ENCODE assay signal across 12 cellular contexts in genomic region chr19:17626456-17626855, GRCh38.
DNase-seq lines count a peak whose midpoint lies in the region; ATAC-seq, FAIRE-seq and TF ChIP-seq lines count a peak whose summit lies in the region.
"Had no signal": no experiment of that assay in that cellular context is flagged by ENCODE, and none has a peak within 500 bp of the region (broad histone marks: within the 10 kb centered on the region; RNA-seq: fewer than 3 reads in every experiment).

No MANE protein-coding gene starts in this region.

- H3K14ac ChIP-seq in H1 (ENCODE audit: insufficient read length): no peak overlapping the region
- peak overlapping the region; percentile 76 for H3K14ac ChIP-seq in neuronal stem cell (ENCODE audit: low read length)

- no peaks in the 10 kb centered on the region; the same call in 1 of the 2 replicates for H3K79me1 ChIP-seq in H1 (ENCODE audit: low read depth, low read length)
- no peaks in the 10 kb centered on the region for H3K79me1 ChIP-seq in neuronal stem cell (ENCODE audit: low read depth, low read length)

- no peaks in the 10 kb centered on the region for H3K27me3 ChIP-seq in BLaER1 treated with 17β-estradiol and CSF1 and Interleukin-3, amounts not matched to agents 10 nM and 100 nM
- no peaks in the 10 kb centered on the region for H3K27me3 ChIP-seq in H1 (replicated peaks in 1 of 4; ENCODE audit: control insufficient read depth in 3 of 4, extremely low read depth in 1 of 4, insufficient read depth in 3 of 4, low read length in 3 of 4)
- no peaks in the 10 kb centered on the region for H3K27me3 ChIP-seq in neuronal stem cell (ENCODE audit: control insufficient read depth in 3 of 3, insufficient read depth in 3 of 3, low read depth in 1 of 3, low read length in 3 of 3)
- H3K27me3 ChIP-seq in foreskin keratinocyte: no peaks in the 10 kb centered on the region

- peaks cover 19% of the 10 kb centered on the region; the same call in 1 of the 2 replicates for H3K23me2 ChIP-seq in H1 (ENCODE audit: low read depth, low read length)

- peaks cover 0 to 33% (median 17%) of the 10 kb centered on the region in 10 experiments; a peak in 15 of 20 replicates for H3K4me1 ChIP-seq in BLaER1 treated with 17β-estradiol and CSF1 and Interleukin-3, amounts not matched to agents 10 nM and 100 nM
- H3K4me1 ChIP-seq in H1 (replicated peaks in 1 of 4; ENCODE audit: control insufficient read depth in 3 of 4, insufficient read depth in 4 of 4, low read length in 3 of 4) (no peaks in the 10 kb centered on the region), neuronal stem cell (ENCODE audit: control insufficient read depth in 2 of 2, insufficient read depth in 1 of 2, low read depth in 1 of 2, low read length in 2 of 2) (no peaks in the 10 kb centered on the region), foreskin keratinocyte (no peaks in the 10 kb centered on the region)
- H3K4me1 ChIP-seq: Caco-2 had no signal

- H2BK120ac ChIP-seq in H1 (replicated peaks; ENCODE audit: low read depth, low read length): no peak overlapping the region
- no peak overlapping the region for H2BK120ac ChIP-seq in neuronal stem cell (ENCODE audit: low read depth, low read length)

- TF ChIP-seq CTCF in H1 (IDR thresholded peaks at IDR 0.05; ENCODE audit: control extremely low read depth in 1 of 3, insufficient read depth in 1 of 3, low read depth in 1 of 3, low read length in 3 of 3): no peak
- no peak for TF ChIP-seq CTCF in foreskin keratinocyte (conservative IDR thresholded peaks at IDR 0.05)

- H4K8ac ChIP-seq in H1 (ENCODE audit: extremely low read depth, insufficient read depth, low read length) (no peak overlapping the region), neuronal stem cell (ENCODE audit: low read depth, low read length) (no peak overlapping the region)

- POLR2A ChIA-PET in H1 (lab: Charles Lee; ENCODE audit: partially characterized antibody): no interaction called here

- no peak overlapping the region for H2BK5ac ChIP-seq in H1 (ENCODE audit: low read depth, low read length)
- no peak overlapping the region for H2BK5ac ChIP-seq in neuronal stem cell (ENCODE audit: low read length)

- no peak overlapping the region for H3K4ac ChIP-seq in H1 (replicated peaks; ENCODE audit: insufficient read length, low read depth, low read length)
- H3K4ac ChIP-seq in neuronal stem cell (ENCODE audit: low read length): peak overlapping the region; percentile 86

- peaks cover 8 to 19% (median 15%) of the 10 kb centered on the region in 11 experiments; a peak in 21 of 22 replicates for H3K9me3 ChIP-seq in BLaER1 treated with 17β-estradiol and CSF1 and Interleukin-3, amounts not matched to agents 10 nM and 100 nM (replicated peaks in 1 of 11)
- no peaks in the 10 kb centered on the region; a peak in 1 of 4 replicates for H3K9me3 ChIP-seq in H1 (ENCODE audit: insufficient read depth in 2 of 2, low read depth in 1 of 2, low read length in 1 of 2)
- peaks cover 0 to 13% of the 10 kb centered on the region in 2 donors for H3K9me3 ChIP-seq in neuronal stem cell (replicated peaks in 1 of 2; ENCODE audit: control insufficient read depth in 2 of 2, insufficient read depth in 1 of 2, low read depth in 1 of 2, low read length in 2 of 2)
- H3K9me3 ChIP-seq: Caco-2 had no signal

- ATAC-seq in HG02610 (IDR thresholded peaks at IDR 0.05; ENCODE audit: unreplicated experiment) (no peak), foreskin keratinocyte (no peak)
- ATAC-seq: CD8-positive, alpha-beta T cell had no signal

- H4K5ac ChIP-seq in H1 (ENCODE audit: insufficient read length, low read depth, low read length): no peak overlapping the region

- no peak overlapping the region for H3K9ac ChIP-seq in BLaER1 treated with 17β-estradiol and CSF1 and Interleukin-3, amounts not matched to agents 10 nM and 100 nM
- H3K9ac ChIP-seq in H1 (replicated peaks in 1 of 4; ENCODE audit: extremely low read depth in 1 of 4, low read depth in 3 of 4, low read length in 3 of 4) (no peak overlapping the region), neuronal stem cell (ENCODE audit: low read depth, low read length, poor library complexity) (peak overlapping the region; percentile 13)

- H3K4me3 ChIP-seq in BLaER1 treated with 17β-estradiol and CSF1 and Interleukin-3, amounts not matched to agents 10 nM and 100 nM: no peak overlapping the region
- H3K4me3 ChIP-seq in H1 (ENCODE audit: extremely low read depth in 1 of 4, insufficient read depth in 2 of 4, low read depth in 3 of 4, low read length in 4 of 4) (no peak overlapping the region), neuronal stem cell (ENCODE audit: low read length in 2 of 2) (no peak overlapping the region)

- H3K18ac ChIP-seq in H1 (ENCODE audit: extremely low read depth, low read length) (no peak overlapping the region), neuronal stem cell (ENCODE audit: low read length) (peak overlapping the region; percentile 52)

- CTCF ChIA-PET in H1 (lab: Charles Lee; ENCODE audit: partially characterized antibody): interaction anchor here (0.8 to 1.2 kb wide), 2 partner anchors 44 to 176 kb away, joined by 3 read pairs; no protein-coding TSS in a partner anchor

- peak overlapping the region; percentile 24; the same call in 1 of the 2 replicates for H2AK5ac ChIP-seq in H1 (ENCODE audit: low read depth, low read length)
- H2AK5ac ChIP-seq in neuronal stem cell (ENCODE audit: low read depth, low read length): no peak overlapping the region

- no peak overlapping the region for H3K27ac ChIP-seq in BLaER1 treated with 17β-estradiol and CSF1 and Interleukin-3, amounts not matched to agents 10 nM and 100 nM
- H3K27ac ChIP-seq in H1 (ENCODE audit: low read depth, low read length): no peak overlapping the region
- H3K27ac ChIP-seq in neuronal stem cell (replicated peaks; ENCODE audit: low read length): no peak overlapping the region
- no peak overlapping the region for H3K27ac ChIP-seq in foreskin keratinocyte

- peak overlapping the region in 6 of 11 experiments; percentile 8 to 34 (median 26); a peak in 5 of 22 replicates for H3K4me2 ChIP-seq in BLaER1 treated with 17β-estradiol and CSF1 and Interleukin-3, amounts not matched to agents 10 nM and 100 nM
- H3K4me2 ChIP-seq in H1 (ENCODE audit: insufficient read depth in 1 of 2, low read depth in 2 of 2, low read length in 2 of 2) (no peak overlapping the region), neuronal stem cell (ENCODE audit: insufficient read depth, low read length, poor library complexity, severe bottlenecking) (no peak overlapping the region)

- no peak for TF ChIP-seq EP300 in H1 (IDR thresholded peaks at IDR 0.05; ENCODE audit: borderline replicate concordance in 1 of 2, low read depth in 2 of 2, low read length in 2 of 2)

- no peak overlapping the region for H3K23ac ChIP-seq in H1 (ENCODE audit: insufficient read length)
- H3K23ac ChIP-seq in neuronal stem cell (ENCODE audit: low read depth, low read length, poor library complexity): no peak overlapping the region

- peak; percentile 31 for FAIRE-seq in HTR-8/SVneo (lab: Jason Lieb, UNC)
- no peak for FAIRE-seq in H1 (lab: Jason Lieb, UNC)
- FAIRE-seq: A204.1 had no signal

- H2AFZ ChIP-seq in H1 (ENCODE audit: low read length) (no peak overlapping the region), neuronal stem cell (ENCODE audit: low read length) (no peak overlapping the region)

- no peaks in the 10 kb centered on the region for H4K20me1 ChIP-seq in BLaER1 treated with 17β-estradiol and CSF1 and Interleukin-3, amounts not matched to agents 10 nM and 100 nM
- peaks cover 0 to 18% of the 10 kb centered on the region in 2 experiments for H4K20me1 ChIP-seq in H1 (replicated peaks in 1 of 2; ENCODE audit: control insufficient read depth in 1 of 2, insufficient read depth in 2 of 2, low read length in 2 of 2)

- no peak overlapping the region for H3K56ac ChIP-seq in H1 (replicated peaks; ENCODE audit: insufficient read length, low read depth, low read length)

- no peak overlapping the region for H2BK20ac ChIP-seq in H1 (ENCODE audit: low read length)

- no peaks in the 10 kb centered on the region for H3K36me3 ChIP-seq in BLaER1 treated with 17β-estradiol and CSF1 and Interleukin-3, amounts not matched to agents 10 nM and 100 nM
- peaks cover 2 to 24% (median 16%) of the 10 kb centered on the region in 4 experiments; a peak in 7 of 8 replicates for H3K36me3 ChIP-seq in H1 (ENCODE audit: control insufficient read depth in 2 of 4, insufficient read depth in 4 of 4, low read length in 3 of 4)
- H3K36me3 ChIP-seq in neuronal stem cell (replicated peaks in 1 of 2; ENCODE audit: control insufficient read depth in 2 of 2, insufficient read depth in 2 of 2, low read length in 2 of 2): peaks cover 0 to 14% of the 10 kb centered on the region in 2 donors

- WGBS in H1 (ENCODE audit: extremely low coverage in 1 of 2, insufficient coverage in 1 of 2, insufficient read length in 1 of 2, insufficient replicate concordance in 2 of 2, low coverage in 1 of 2, low lambda C conversion rate in 2 of 2, missing lambda C conversion rate in 1 of 2), 2 experiments: 87% methylated on average over 5 of the region's 5 CpGs; no CpG with 5 or more reads in 1 of the 2 experiments
- WGBS in neuronal stem cell (ENCODE audit: extremely low coverage in 2 of 2, insufficient read length in 2 of 2, insufficient replicate concordance in 1 of 2), 2 donors: no CpG with 5 or more reads among the region's 5 CpGs

- H4K91ac ChIP-seq in H1 (replicated peaks; ENCODE audit: insufficient read length, low read length) (no peak overlapping the region), neuronal stem cell (ENCODE audit: low read depth, low read length, poor library complexity) (no peak overlapping the region)

- DNase-seq in HTR-8/SVneo (ENCODE audit: insufficient read length, low spot score) (no peak), H1 (ENCODE audit: low read depth in 1 of 2, low spot score in 2 of 2) (no peak), neuronal stem cell (ENCODE audit: low spot score) (no peak), foreskin keratinocyte (no peak)
- DNase-seq in NK-92 treated with Interleukin-12 subunit alpha and Interleukin-12 subunit beta, amount 100 ng/mL, for 24 hours (lab: John Stamatoyannopoulos, UW): no peak
- DNase-seq: Caco-2; CD8-positive, alpha-beta T cell; DMS53; H7 had no signal

- H2BK12ac ChIP-seq in H1 (ENCODE audit: low read depth, low read length): no peak overlapping the region
- peak overlapping the region; percentile 91 for H2BK12ac ChIP-seq in neuronal stem cell (ENCODE audit: low read length)

- H2BK15ac ChIP-seq in H1 (ENCODE audit: low read length) (no peak overlapping the region), neuronal stem cell (ENCODE audit: low read length) (no peak overlapping the region)

- no peaks in the 10 kb centered on the region for H3K79me2 ChIP-seq in H1 (ENCODE audit: control insufficient read depth in 1 of 2, insufficient read depth in 2 of 2, low read length in 2 of 2)

- no peak for TF ChIP-seq POLR2A in H1 (IDR thresholded peaks at IDR 0.05; ENCODE audit: control extremely low read depth in 1 of 2, low read depth in 2 of 2, low read length in 2 of 2)

- no peak for TF ChIP-seq RAD21 in H1 (IDR thresholded peaks at IDR 0.05 in 1 of 2, conservative IDR thresholded peaks at IDR 0.05 in 1 of 2; ENCODE audit: low read depth in 2 of 2, low read length in 2 of 2)

TF ChIP-seq in H1, 55 proteins besides CTCF, POLR2A, EP300 and RAD21 (continues in another document):
- TF ChIP-seq MAFK (IDR thresholded peaks at IDR 0.05; ENCODE audit: low read depth, low read length) (no peak), HDAC6 (IDR thresholded peaks at IDR 0.05; ENCODE audit: low read depth, low read length) (no peak), CREB1 (IDR thresholded peaks at IDR 0.05) (no peak), CEBPB (IDR thresholded peaks at IDR 0.05; ENCODE audit: low read depth, low read length) (no peak)

Comparison
In these comparisons a context has a peak if more than half of its experiments do, and no peak if none do; other contexts are left out.
1. H3K4me2 ChIP-seq: peak in BLaER1 treated with 17β-estradiol and CSF1 and Interleukin-3, amounts not matched to agents 10 nM and 100 nM (6 of 11); none in H1 (0 of 2) and neuronal stem cell (single experiment).